ENCODE assay signal across 15 cellular contexts in genomic region chr2:139773720-139774277, GRCh38.
DNase-seq lines count a peak whose midpoint lies in the region; TF ChIP-seq lines count a peak whose summit lies in the region.
"Had no signal": no experiment of that assay in that cellular context is flagged by ENCODE, and none has a peak within 500 bp of the region (broad histone marks: within the 10 kb centered on the region; RNA-seq: fewer than 3 reads in every experiment).

No MANE protein-coding gene starts in this region.

- no peaks in the 10 kb centered on the region for H3K27me3 Mint-ChIP-seq in progenitor cell of endocrine pancreas
- H3K27me3 Mint-ChIP-seq: CD4-positive, alpha-beta memory T cell had no signal

- no peaks in the 10 kb centered on the region for H3K9me3 Mint-ChIP-seq in progenitor cell of endocrine pancreas (ENCODE audit: low read depth)

- H3K36me3 Mint-ChIP-seq in progenitor cell of endocrine pancreas (ENCODE audit: insufficient read depth) = no peaks in the 10 kb centered on the region
- H3K36me3 Mint-ChIP-seq: CD4-positive, alpha-beta memory T cell had no signal

- no peaks in the 10 kb centered on the region for H3K4me1 Mint-ChIP-seq in progenitor cell of endocrine pancreas (ENCODE audit: low read depth)
- H3K4me1 Mint-ChIP-seq: CD4-positive, alpha-beta memory T cell had no signal

- no peak for TF ChIP-seq CTCF in progenitor cell of endocrine pancreas (IDR thresholded peaks at IDR 0.05; ENCODE audit: unreplicated experiment)

- DNase-seq in ELR (ENCODE audit: low read depth) (peak; percentile 34), M059J (ENCODE audit: low read depth) (peak; percentile 0), SK-N-DZ (ENCODE audit: low spot score) (peak; percentile 18), progenitor cell of endocrine pancreas (ENCODE audit: low spot score, unreplicated experiment) (no peak), occipital lobe (lab: John Stamatoyannopoulos, UW) (no peak), DMS79 (lab: John Stamatoyannopoulos, UW) (no peak), NCI-H146 treated with DMSO at 0.1 percent for 48 hours (lab: John Stamatoyannopoulos, UW; ENCODE audit: unreplicated experiment) (no peak)
- DNase-seq: Calu3; CD4-positive, alpha-beta memory T cell; GF-D8; GOT3; KG1; NCI-H1930; NCI-H524; OCI-M1 had no signal

- no peak overlapping the region for H3K4me3 Mint-ChIP-seq in progenitor cell of endocrine pancreas (ENCODE audit: low read depth)
- H3K4me3 Mint-ChIP-seq: CD4-positive, alpha-beta memory T cell had no signal

- peak overlapping the region; percentile 29 for H3K27ac Mint-ChIP-seq in progenitor cell of endocrine pancreas
- H3K27ac Mint-ChIP-seq: CD4-positive, alpha-beta memory T cell had no signal

Comparison
In these comparisons a context has a peak if more than half of its experiments do, and no peak if none do; other contexts are left out.
1. DNase-seq: peak in ELR (single experiment), M059J (single experiment) and SK-N-DZ (single experiment); none in progenitor cell of endocrine pancreas (single experiment), occipital lobe (single experiment), DMS79 (single experiment) and NCI-H146 treated with DMSO at 0.1 percent for 48 hours (single experiment).